ENCODE assay signal across 27 cellular contexts in the genomic region with DNA sequence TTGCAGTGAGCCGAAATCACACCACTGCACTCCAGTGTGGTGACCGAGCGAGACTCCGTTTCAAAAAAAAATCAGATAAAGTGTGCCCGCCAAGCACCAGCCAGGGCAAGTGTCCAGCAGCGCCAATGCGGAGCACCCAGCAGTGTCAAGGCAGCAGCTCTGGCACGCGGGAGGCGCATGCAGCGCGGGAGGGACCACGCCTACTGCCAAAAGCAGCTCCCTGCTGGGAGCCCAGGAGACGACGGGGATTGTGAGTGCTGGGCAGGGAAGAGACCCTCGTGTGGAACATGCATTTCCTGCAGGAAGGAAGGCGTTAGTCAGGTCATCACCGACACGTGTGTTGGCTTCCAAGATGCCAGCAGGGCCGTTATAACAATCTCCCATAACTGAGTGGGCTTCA. TPM values are rescaled to one million over a fixed set of nuclear protein-coding genes. Genes with fewer than 3 reads are reported as not detected.
"Had no signal": no experiment of that assay in that cellular context is flagged by ENCODE, and none has a peak within 500 bp of the region (broad histone marks: within the 10 kb centered on the region; RNA-seq: fewer than 3 reads in every experiment).

No MANE protein-coding gene starts in this region.

- H3K27me3 ChIP-seq: hepatocyte, left lung, neural progenitor cell, ovary, right atrium auricular region, right lobe of liver, stomach, testis, thyroid gland, transverse colon, upper lobe of left lung, vagina had no signal

- H2AFZ ChIP-seq: hepatocyte, neural progenitor cell had no signal

- H3K4me1 ChIP-seq: left lung, right lobe of liver, stomach, thyroid gland, upper lobe of left lung, vagina had no signal

- H3K9me3 ChIP-seq: left lung, ovary, right atrium auricular region, right lobe of liver, stomach, testis, thyroid gland, transverse colon, upper lobe of left lung, vagina had no signal

- ATAC-seq: left colon; left lung; right lobe of liver; stimulated activated naive B cell treated with anti-CD40 and anti-IgM and Interleukin-4, amounts not matched to agents 10 μg/mL and 1 μg/mL and 100 μg/mL, for 72 hours; stimulated activated naive CD8-positive, alpha-beta T cell treated with anti-CD3 and anti-CD28 coated beads, Interleukin-15, Interleukin-2, amounts not matched to agents 100 U/mL and 50 U/mL, for 24 hours had no signal

- H3K27ac ChIP-seq: hepatocyte, left lung, neural progenitor cell, ovary, right atrium auricular region, right lobe of liver, stomach, testis, thyroid gland, transverse colon, upper lobe of left lung, vagina had no signal

- H3K4me3 ChIP-seq: hepatocyte, left lung, lung, neural progenitor cell, ovary, right atrium auricular region, right lobe of liver, smooth muscle cell, stomach, testis, thyroid gland, transverse colon, upper lobe of left lung, vagina had no signal

- H3K4me2 ChIP-seq: hepatocyte, neural progenitor cell, smooth muscle cell had no signal

- DNase-seq: immature natural killer cell; kidney; left colon; left lung; mesendoderm; naive B cell; natural killer cell; nephron progenitor cell; ovary; right lobe of liver; stimulated activated CD4-positive, alpha-beta T cell treated with anti-CD3 and anti-CD28 coated beads, Interleukin-1b, Interleukin-23, amount 100 ng/mL, for 48 hours; stimulated activated CD4-positive, alpha-beta T cell treated with anti-CD3 and anti-CD28 coated beads, Interleukin-2, amount 100 ng/mL, for 48 hours; stimulated activated CD4-positive, alpha-beta T cell treated with anti-CD3 and anti-CD28 coated beads, Interleukin-4, amount 100 ng/mL, for 4 hours; stimulated activated CD8-positive, alpha-beta memory T cell treated with anti-CD3 and anti-CD28 coated beads, Interleukin-4, amount 100 ng/mL, for 48 hours; stimulated activated naive B cell treated with anti-CD40 and anti-IgM and Interleukin-4, amounts not matched to agents 10 μg/mL and 1 μg/mL and 100 μg/mL, for 72 hours; stimulated activated naive CD8-positive, alpha-beta T cell treated with anti-CD3 and anti-CD28 coated beads, Interleukin-15, Interleukin-2, amounts not matched to agents 100 U/mL and 50 U/mL, for 24 hours; stomach; testis; thyroid gland; transverse colon had no signal

- H3K9ac ChIP-seq: neural progenitor cell had no signal

- H3K36me3 ChIP-seq: left lung, neural progenitor cell, ovary, right atrium auricular region, right lobe of liver, stomach, thyroid gland, transverse colon, upper lobe of left lung, vagina had no signal

RNA-seq across cellular contexts. Expression of gene FAM53A, which starts 10.4 kb away (rescaled TPM):
- total RNA-seq: smooth muscle cell had no signal
